38 cellular contexts compared by ENCODE assay signal in genomic region chr6:61640463-61640862, GRCh38.
"Had no signal": no experiment of that assay in that cellular context is flagged by ENCODE, and none has a peak within 500 bp of the region (broad histone marks: within the 10 kb centered on the region; RNA-seq: fewer than 3 reads in every experiment).

No MANE protein-coding gene starts in this region.

- H3K4me1 Mint-ChIP-seq: activated naive CD4-positive, alpha-beta T cell treated with anti-CD3 and anti-CD28 coated beads, Interleukin-2, amount 10 ng/mL, durations not matched to agents 7 days and 5 days; activated naive CD4-positive, alpha-beta T cell treated with anti-CD3 and anti-CD28 coated beads, Interleukin-2, amount 50 U/mL, for 24 hours; activated naive CD8-positive, alpha-beta T cell treated with anti-CD3 and anti-CD28 coated beads for 36 hours; activated naive CD8-positive, alpha-beta T cell treated with anti-CD3 and anti-CD28 coated beads, Interleukin-2, amount 10 ng/mL, durations not matched to agents 7 days and 5 days; activated naive CD8-positive, alpha-beta T cell treated with anti-CD3 and anti-CD28 coated beads, Interleukin-2, amount 50 U/mL, for 24 hours; activated T-helper 17 cell treated with anti-CD3 and anti-CD28 coated beads, Interleukin-2, amount 50 U/mL, for 72 hours; brain; central memory CD8-positive, alpha-beta T cell had no signal

- DNase-seq: activated effector memory CD4-positive, alpha-beta T cell treated with anti-CD3 and anti-CD28 coated beads, Interleukin-2, amount 50 U/mL, for 16 hours; activated effector memory CD4-positive, alpha-beta T cell treated with Interleukin-2 at 50 U/mL for 16 hours; activated gamma-delta T cell; activated gamma-delta T cell treated with Interleukin-2 at 50 U/mL for 16 hours; activated naive CD4-positive, alpha-beta T cell; activated naive CD4-positive, alpha-beta T cell treated with anti-CD3 and anti-CD28 coated beads for 36 hours; activated naive CD4-positive, alpha-beta T cell treated with anti-CD3 and anti-CD28 coated beads, Interleukin-2, amount 10 ng/mL, durations not matched to agents 7 days and 5 days; activated naive CD4-positive, alpha-beta T cell treated with anti-CD3 and anti-CD28 coated beads, Interleukin-2, amount 50 U/mL, for 16 hours; activated naive CD4-positive, alpha-beta T cell treated with Interleukin-2 at 50 U/mL for 16 hours; activated naive CD8-positive, alpha-beta T cell treated with anti-CD3 and anti-CD28 coated beads for 36 hours; activated naive CD8-positive, alpha-beta T cell treated with anti-CD3 and anti-CD28 coated beads, Interleukin-2, amount 10 ng/mL, durations not matched to agents 7 days and 5 days; activated naive CD8-positive, alpha-beta T cell treated with anti-CD3 and anti-CD28 coated beads, Interleukin-2, amount 50 U/mL, for 24 hours; activated T-cell treated with anti-CD3 and anti-CD28 coated beads for 4 hours; activated T-cell treated with anti-CD3 and anti-CD28 coated beads, Interleukin-2, amount 50 U/mL, for 1 hour; activated T-cell treated with anti-CD3 and anti-CD28 coated beads, Interleukin-2, amount 50 U/mL, for 24 hours; activated T-cell treated with anti-CD3 and anti-CD28 coated beads, Interleukin-2, amount 50 U/mL, for 4 hours; activated T-cell treated with anti-CD3 and anti-CD28 coated beads, Interleukin-2, amount 50 U/mL, for 48 hours; activated T-cell treated with anti-CD3 and anti-CD28 coated beads, Interleukin-2, amount 50 U/mL, for 72 hours; adrenal gland; amniotic stem cell; amygdala; anterior cingulate cortex; aorta; body of pancreas; brain microvascular endothelial cell; caudate nucleus; cerebellar nuclear complex had no signal

- H3K36me3 ChIP-seq: adrenal gland, ascending aorta, brain microvascular endothelial cell, breast epithelium, cardiac muscle cell had no signal

- ATAC-seq: activated naive CD4-positive, alpha-beta T cell treated with anti-CD3 and anti-CD28 coated beads, Interleukin-2, amount 50 U/mL, for 72 hours; activated naive CD8-positive, alpha-beta T cell treated with anti-CD3 and anti-CD28 coated beads, Interleukin-2, amount 50 U/mL, for 24 hours; activated T-cell treated with anti-CD3 and anti-CD28 coated beads, Interleukin-2, amount 50 U/mL, for 4 hours; activated T-cell treated with anti-CD3 and anti-CD28 coated beads, Interleukin-2, amount 50 U/mL, for 72 hours; activated T-helper 17 cell treated with anti-CD3 and anti-CD28 coated beads, Interleukin-2, amount 50 U/mL, for 72 hours; body of pancreas had no signal

- H3K27me3 ChIP-seq: adrenal gland, ascending aorta, body of pancreas, brain microvascular endothelial cell, breast epithelium, cardiac muscle cell had no signal

- H3K27me3 Mint-ChIP-seq: activated naive CD4-positive, alpha-beta T cell treated with anti-CD3 and anti-CD28 coated beads, Interleukin-2, amount 10 ng/mL, durations not matched to agents 7 days and 5 days; activated naive CD4-positive, alpha-beta T cell treated with anti-CD3 and anti-CD28 coated beads, Interleukin-2, amount 50 U/mL, for 24 hours; activated naive CD8-positive, alpha-beta T cell; activated naive CD8-positive, alpha-beta T cell treated with anti-CD3 and anti-CD28 coated beads for 36 hours; activated naive CD8-positive, alpha-beta T cell treated with anti-CD3 and anti-CD28 coated beads, Interleukin-2, amount 10 ng/mL, durations not matched to agents 7 days and 5 days; activated naive CD8-positive, alpha-beta T cell treated with anti-CD3 and anti-CD28 coated beads, Interleukin-2, amount 50 U/mL, for 24 hours; activated T-cell treated with anti-CD3 and anti-CD28 coated beads, Interleukin-2, amount 50 U/mL, for 24 hours; activated T-helper 17 cell treated with anti-CD3 and anti-CD28 coated beads, Interleukin-2, amount 50 U/mL, for 72 hours; brain; central memory CD8-positive, alpha-beta T cell had no signal

- H3K9me3 ChIP-seq: adrenal gland, ascending aorta, body of pancreas had no signal

- H3K36me3 Mint-ChIP-seq: activated naive CD4-positive, alpha-beta T cell treated with anti-CD3 and anti-CD28 coated beads, Interleukin-2, amount 10 ng/mL, durations not matched to agents 7 days and 5 days; activated naive CD4-positive, alpha-beta T cell treated with anti-CD3 and anti-CD28 coated beads, Interleukin-2, amount 50 U/mL, for 24 hours; activated naive CD4-positive, alpha-beta T cell treated with anti-CD3 and anti-CD28 coated beads, Interleukin-2, amount 50 U/mL, for 72 hours; activated naive CD8-positive, alpha-beta T cell; activated naive CD8-positive, alpha-beta T cell treated with anti-CD3 and anti-CD28 coated beads for 36 hours; activated naive CD8-positive, alpha-beta T cell treated with anti-CD3 and anti-CD28 coated beads, Interleukin-2, amount 10 ng/mL, durations not matched to agents 7 days and 5 days had no signal

- H3K4me1 ChIP-seq: adrenal gland, ascending aorta, body of pancreas, breast epithelium had no signal

- H3K4me3 Mint-ChIP-seq: activated naive CD4-positive, alpha-beta T cell treated with anti-CD3 and anti-CD28 coated beads for 36 hours; activated naive CD4-positive, alpha-beta T cell treated with anti-CD3 and anti-CD28 coated beads, Interleukin-2, amount 10 ng/mL, durations not matched to agents 7 days and 5 days; activated naive CD4-positive, alpha-beta T cell treated with anti-CD3 and anti-CD28 coated beads, Interleukin-2, amount 50 U/mL, for 24 hours; activated naive CD8-positive, alpha-beta T cell; activated naive CD8-positive, alpha-beta T cell treated with anti-CD3 and anti-CD28 coated beads for 36 hours; activated naive CD8-positive, alpha-beta T cell treated with anti-CD3 and anti-CD28 coated beads, Interleukin-2, amount 10 ng/mL, durations not matched to agents 7 days and 5 days; activated naive CD8-positive, alpha-beta T cell treated with anti-CD3 and anti-CD28 coated beads, Interleukin-2, amount 50 U/mL, for 24 hours; activated T-cell treated with anti-CD3 and anti-CD28 coated beads, Interleukin-2, amount 50 U/mL, for 24 hours; activated T-cell treated with anti-CD3 and anti-CD28 coated beads, Interleukin-2, amount 50 U/mL, for 4 hours; activated T-cell treated with anti-CD3 and anti-CD28 coated beads, Interleukin-2, amount 50 U/mL, for 72 hours; activated T-helper 1 cell treated with anti-CD3 and anti-CD28 coated beads, Interleukin-12 subunit alpha, Interleukin-12 subunit beta, Interleukin-2, Interleukin-4 antibody, amounts not matched to agents 30 ng/mL and 10 ng/mL and 1 ng/mL, durations not matched to agents 14 hours and 24 hours and 36 hours; activated T-helper 17 cell treated with anti-CD3 and anti-CD28 coated beads, Interleukin-2, amount 50 U/mL, for 72 hours; brain; central memory CD8-positive, alpha-beta T cell had no signal

- H3K27ac Mint-ChIP-seq: activated naive CD4-positive, alpha-beta T cell treated with anti-CD3 and anti-CD28 coated beads for 36 hours; activated naive CD4-positive, alpha-beta T cell treated with anti-CD3 and anti-CD28 coated beads, Interleukin-2, amount 10 ng/mL, durations not matched to agents 7 days and 5 days; activated naive CD4-positive, alpha-beta T cell treated with anti-CD3 and anti-CD28 coated beads, Interleukin-2, amount 50 U/mL, for 24 hours; activated naive CD4-positive, alpha-beta T cell treated with anti-CD3 and anti-CD28 coated beads, Interleukin-2, amount 50 U/mL, for 72 hours; activated naive CD8-positive, alpha-beta T cell; activated naive CD8-positive, alpha-beta T cell treated with anti-CD3 and anti-CD28 coated beads for 36 hours; activated naive CD8-positive, alpha-beta T cell treated with anti-CD3 and anti-CD28 coated beads, Interleukin-2, amount 10 ng/mL, durations not matched to agents 7 days and 5 days; activated naive CD8-positive, alpha-beta T cell treated with anti-CD3 and anti-CD28 coated beads, Interleukin-2, amount 50 U/mL, for 24 hours; activated T-cell treated with anti-CD3 and anti-CD28 coated beads, Interleukin-2, amount 50 U/mL, for 24 hours; activated T-cell treated with anti-CD3 and anti-CD28 coated beads, Interleukin-2, amount 50 U/mL, for 72 hours; activated T-helper 1 cell treated with anti-CD3 and anti-CD28 coated beads, Interleukin-12 subunit alpha, Interleukin-12 subunit beta, Interleukin-2, Interleukin-4 antibody, amounts not matched to agents 30 ng/mL and 10 ng/mL and 1 ng/mL, durations not matched to agents 14 hours and 24 hours and 36 hours; activated T-helper 17 cell treated with anti-CD3 and anti-CD28 coated beads, Interleukin-2, amount 50 U/mL, for 72 hours; activated T-helper 2 cell treated with anti-CD3 and anti-CD28 coated beads, Interferon-gamma antibody, Interleukin-2, Interleukin-4, amounts not matched to agents 10 μg/mL and 5 μg/mL and 100 μg/mL, durations not matched to agents 14 hours and 24 hours and 36 hours; brain had no signal

- H3K27ac ChIP-seq: adrenal gland, ascending aorta, body of pancreas, brain microvascular endothelial cell, breast epithelium, cardiac muscle cell had no signal

- H3K4me3 ChIP-seq: adrenal gland, ascending aorta, body of pancreas, breast epithelium, cardiac muscle cell had no signal
